ENCODE assay signal across 10 cellular contexts in the genomic region with DNA sequence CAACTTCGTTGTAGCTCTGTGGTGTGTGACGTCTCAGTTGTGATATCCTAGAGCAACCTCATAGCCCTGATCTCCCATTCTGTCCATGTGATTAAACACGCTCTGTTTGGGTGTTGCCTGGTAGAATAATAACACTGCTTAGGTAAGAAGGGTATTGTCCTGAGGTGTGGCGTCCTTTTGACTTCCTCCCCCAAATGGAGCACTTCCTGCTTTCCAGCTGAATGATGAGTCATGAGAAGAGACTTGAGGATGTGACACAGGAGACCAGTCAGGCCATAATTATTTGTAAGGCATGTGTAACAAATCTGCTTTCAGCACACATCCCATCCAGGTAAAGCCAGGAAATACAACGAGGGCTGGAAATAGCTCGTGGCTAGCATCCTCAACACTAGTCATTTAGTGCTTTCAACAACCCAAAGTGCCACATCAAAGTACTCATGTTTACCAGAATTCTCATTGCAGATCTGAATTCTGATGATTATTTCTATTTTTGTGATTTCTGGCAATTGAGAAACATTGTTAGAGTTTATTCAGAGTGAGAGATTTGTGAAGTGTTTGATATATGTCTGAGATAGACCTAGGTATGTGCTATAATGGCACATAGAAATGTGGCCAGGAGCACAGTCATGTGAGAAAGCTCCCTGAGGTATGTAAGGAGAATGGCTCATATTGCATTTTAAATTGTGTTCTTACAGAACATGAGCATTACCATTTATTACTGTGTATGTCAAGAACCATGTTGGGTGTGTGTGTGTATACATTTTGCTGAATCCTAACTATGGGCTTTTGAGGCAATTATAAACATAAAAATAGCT.
DNase-seq lines count a peak whose midpoint lies in the region; ATAC-seq and TF ChIP-seq lines count a peak whose summit lies in the region.
"Had no signal": no experiment of that assay in that cellular context is flagged by ENCODE, and none has a peak within 500 bp of the region (broad histone marks: within the 10 kb centered on the region; RNA-seq: fewer than 3 reads in every experiment).

No MANE protein-coding gene starts in this region.

- H3K4me3 ChIP-seq in NB4 (ENCODE audit: low read depth, low read length) (no peak overlapping the region), mesodermal cell (ENCODE audit: extremely low read depth, insufficient read depth, low read length, poor library complexity, severe bottlenecking) (no peak overlapping the region)

- peaks cover 22% of the 10 kb centered on the region for H3K4me1 ChIP-seq in mesodermal cell (ENCODE audit: control insufficient read depth, insufficient read depth, low read length, poor library complexity, severe bottlenecking)

- H3K4me3 Mint-ChIP-seq in central memory CD8-positive, alpha-beta T cell = no peak overlapping the region

- peak; percentile 54 for ATAC-seq in central memory CD8-positive, alpha-beta T cell (replicated peaks; ENCODE audit: extremely low read depth, poor library complexity, severe bottlenecking)
- ATAC-seq in HG02870 (IDR thresholded peaks at IDR 0.05; ENCODE audit: unreplicated experiment) = no peak

- 70 to 78% methylated on average over 2 to 4 of the region's 6 CpGs for WGBS in mesodermal cell (ENCODE audit: insufficient coverage in 2 of 2), 2 experiments

- no peaks in the 10 kb centered on the region for H3K36me3 Mint-ChIP-seq in central memory CD8-positive, alpha-beta T cell (ENCODE audit: insufficient read depth)

- no peaks in the 10 kb centered on the region for H3K9me3 ChIP-seq in mesodermal cell (ENCODE audit: control insufficient read depth, low read length)

- H3K27ac ChIP-seq in mesodermal cell (ENCODE audit: low read depth, low read length, severe bottlenecking) = peak overlapping the region; percentile 50

- peaks cover 49% of the 10 kb centered on the region for H3K27me3 Mint-ChIP-seq in central memory CD8-positive, alpha-beta T cell

- peak; percentile 98 for DNase-seq in DMS53 (lab: John Stamatoyannopoulos, UW)
- peak; percentile 50 for DNase-seq in NB4 (ENCODE audit: low read depth)
- no peak for DNase-seq in central memory CD8-positive, alpha-beta T cell (ENCODE audit: low spot score in 2 of 2)
- DNase-seq in stimulated activated CD8-positive, alpha-beta memory T cell treated with anti-CD3 and anti-CD28 coated beads, Interleukin-4, amount 100 ng/mL, for 48 hours = no peak
- DNase-seq in GM19240 (ENCODE audit: insufficient read length, low spot score) = no peak
- DNase-seq in stimulated activated CD4-positive, alpha-beta T cell treated with anti-CD3 and anti-CD28 coated beads, Interleukin-4, amount 100 ng/mL, for 24 hours = no peak
- DNase-seq: activated CD4-positive, CD25-positive, alpha-beta regulatory T cell; glutamatergic neuron had no signal

- no peak for TF ChIP-seq POLR2A in NB4 (IDR thresholded peaks at IDR 0.05; ENCODE audit: extremely low read depth, insufficient read length)

- H3K9me3 Mint-ChIP-seq in central memory CD8-positive, alpha-beta T cell = no peaks in the 10 kb centered on the region

- TF ChIP-seq CTCF in NB4 (IDR thresholded peaks at IDR 0.05; ENCODE audit: low read depth, low read length) = no peak

- H3K27ac Mint-ChIP-seq in central memory CD8-positive, alpha-beta T cell (ENCODE audit: low read depth) = no peak overlapping the region

- H3K36me3 ChIP-seq in mesodermal cell (ENCODE audit: control insufficient read depth, insufficient read depth, low read length) = no peaks in the 10 kb centered on the region

- H3K4me1 Mint-ChIP-seq in central memory CD8-positive, alpha-beta T cell = no peaks in the 10 kb centered on the region

Comparison
In these comparisons a context has a peak if more than half of its experiments do, and no peak if none do; other contexts are left out.
1. DNase-seq: peak in DMS53 (single experiment) and NB4 (single experiment); none in central memory CD8-positive, alpha-beta T cell (0 of 2), stimulated activated CD8-positive, alpha-beta memory T cell treated with anti-CD3 and anti-CD28 coated beads, Interleukin-4, amount 100 ng/mL, for 48 hours (single experiment), GM19240 (single experiment) and stimulated activated CD4-positive, alpha-beta T cell treated with anti-CD3 and anti-CD28 coated beads, Interleukin-4, amount 100 ng/mL, for 24 hours (single experiment).